ENCODE assay signal across 8 cellular contexts in genomic region chr22:46296257-46297150, GRCh38. TPM values are rescaled to one million over a fixed set of nuclear protein-coding genes. Genes with fewer than 3 reads are reported as not detected.
DNase-seq lines count a peak whose midpoint lies in the region; ATAC-seq, FAIRE-seq and TF ChIP-seq lines count a peak whose summit lies in the region.

Gene GTSE1, plus strand, starts transcription at chr22:46296870. Its CDS starts 531 bp downstream, at chr22:46297401.

- under 1% methylated on average over 37 of the region's 76 CpGs for WGBS in mammary epithelial cell (ENCODE audit: low coverage, missing lambda C conversion rate)
- 0 to 1% (median 0%) methylated on average over 70 to 76 of the region's 76 CpGs for WGBS in small intestine, 3 donors

- H3K9me3 ChIP-seq in WERI-Rb-1 (ENCODE audit: severe bottlenecking) (no peaks in the 10 kb centered on the region), mammary epithelial cell (replicated peaks; ENCODE audit: insufficient read depth, low read length) (no peaks in the 10 kb centered on the region), iPS-20b (ENCODE audit: insufficient read depth, low read depth, low read length) (no peaks in the 10 kb centered on the region), small intestine (ENCODE audit: control insufficient read depth, low read depth) (no peaks in the 10 kb centered on the region)

- ATAC-seq in GM18870 (IDR thresholded peaks at IDR 0.05; ENCODE audit: unreplicated experiment), result peak; percentile 75
- peak; percentile 89 for ATAC-seq in HG03135 (IDR thresholded peaks at IDR 0.05; ENCODE audit: unreplicated experiment)

- H3K27me3 ChIP-seq in WERI-Rb-1 (ENCODE audit: insufficient read depth, low read depth, severe bottlenecking) (no peaks in the 10 kb centered on the region), mammary epithelial cell (ENCODE audit: insufficient read depth, low read length) (no peaks in the 10 kb centered on the region), iPS-20b (ENCODE audit: insufficient read depth, low read length) (no peaks in the 10 kb centered on the region), small intestine (ENCODE audit: control insufficient read depth in 2 of 2, insufficient read depth in 2 of 2, low read length in 2 of 2) (no peaks in the 10 kb centered on the region)

- H3K27ac ChIP-seq in WERI-Rb-1, result peak within 1 kb of the TSS; percentile 85
- peak within 1 kb of the TSS; percentile 53 for H3K27ac ChIP-seq in mammary epithelial cell (ENCODE audit: insufficient read depth, low read depth, low read length)
- H3K27ac ChIP-seq in iPS-20b (ENCODE audit: low read length), result peak within 1 kb of the TSS; percentile 53
- H3K27ac ChIP-seq in small intestine (ENCODE audit: low read depth in 1 of 2, low read length in 1 of 2), result peak within 1 kb of the TSS; percentile 91 to 96

- peak within 1 kb of the TSS; percentile 99 for H2AFZ ChIP-seq in mammary epithelial cell (ENCODE audit: low read depth, low read length)

- peak within 1 kb of the TSS; percentile 97 for H3K4me2 ChIP-seq in mammary epithelial cell (ENCODE audit: insufficient read depth, low read depth, low read length)

- in situ Hi-C loops in ACHN (cut with HindIII; ENCODE audit: low pct_ligation_motif_present, low pct_unique_long_range_greater_than_20kb, low sequenced_read_pairs) (no loop called here), mammary epithelial cell (cut with MboI; ENCODE audit: low sequenced_read_pairs in 2 of 2) (loop anchor here in 1 of 2 donors (5.0 kb wide), 1 partner anchor 174 kb away; no protein-coding TSS in a partner anchor)

- H3K4me3 ChIP-seq in WERI-Rb-1 (ENCODE audit: low read depth, low read length) (peak within 1 kb of the TSS; percentile 82), mammary epithelial cell (replicated peaks in 1 of 3; ENCODE audit: insufficient read depth in 1 of 3, low read depth in 2 of 3, low read length in 3 of 3) (peak within 1 kb of the TSS; percentile 56 to 72 (median 72)), iPS-20b (ENCODE audit: low read length) (peak within 1 kb of the TSS; percentile 87), small intestine (ENCODE audit: low read depth in 1 of 2, low read length in 2 of 2) (peak within 1 kb of the TSS in 1 of 2 donors; percentile 56)

- TF ChIP-seq CTCF in WERI-Rb-1 (IDR thresholded peaks at IDR 0.05; ENCODE audit: low read depth, low read length) (peak; percentile 38; the same call in 1 of the 2 replicates), mammary epithelial cell (conservative IDR thresholded peaks at IDR 0.05 in 1 of 2, IDR thresholded peaks at IDR 0.05 in 1 of 2; ENCODE audit: extremely low read depth in 1 of 2, insufficient read depth in 1 of 2, low read depth in 1 of 2, low read length in 2 of 2) (peak in 1 of 2 donors; percentile 28)

- H3K9ac ChIP-seq in mammary epithelial cell (ENCODE audit: insufficient read depth, low read length) (peak within 1 kb of the TSS; percentile 64), iPS-20b (ENCODE audit: low read depth, low read length) (peak within 1 kb of the TSS; percentile 80; the same call in 1 of the 2 replicates)

- H3K36me3 ChIP-seq in WERI-Rb-1 (peaks cover 45% of the 10 kb centered on the region), mammary epithelial cell (ENCODE audit: insufficient read depth, low read length) (peaks cover 6% of the 10 kb centered on the region), iPS-20b (ENCODE audit: insufficient read depth, low read depth, low read length) (peaks cover 39% of the 10 kb centered on the region), small intestine (ENCODE audit: control insufficient read depth in 2 of 2, insufficient read depth in 2 of 2, low read length in 2 of 2) (peaks cover 4 to 11% of the 10 kb centered on the region in 2 donors)

- intact Hi-C loops in mammary epithelial cell (cut with micrococcal nuclease), result loop anchor here (1.0 to 5.0 kb wide), 4 partner anchors 39 to 304 kb away; no protein-coding TSS in a partner anchor

- FAIRE-seq in small intestine (lab: Jason Lieb, UNC), result no peak

- TSS peak; percentile 64 for BruUV-seq in mammary epithelial cell (replicated peaks; lab: Mats Ljungman, UMichigan)

- DNase-seq in ACHN (peak; percentile 95), NCI-H2196 treated with DMSO at 0.1 percent for 48 hours (lab: John Stamatoyannopoulos, UW; ENCODE audit: unreplicated experiment) (peak; percentile 97), WERI-Rb-1 (peak; percentile 98), mammary epithelial cell (peak; percentile 95), small intestine (peak; percentile 99)

- CTCF ChIA-PET in mammary epithelial cell (lab: Charles Lee; ENCODE audit: low non-redundant PET), result no interaction called here

- no peaks in the 10 kb centered on the region for H4K20me1 ChIP-seq in mammary epithelial cell (ENCODE audit: insufficient read depth, low read length)

- dilution Hi-C loops in mammary epithelial cell (cut with HindIII; ENCODE audit: low sequenced_read_pairs), result loop anchor here (10.0 kb wide), 1 partner anchor 52 kb away; no protein-coding TSS in a partner anchor

- H3K79me2 ChIP-seq in mammary epithelial cell (ENCODE audit: insufficient read depth, low read length), result peaks cover 41% of the 10 kb centered on the region

- H3K4me1 ChIP-seq in mammary epithelial cell (ENCODE audit: insufficient read depth, low read length) (peaks cover 15% of the 10 kb centered on the region), iPS-20b (ENCODE audit: insufficient read depth, low read length) (peaks cover 3% of the 10 kb centered on the region; the same call in 1 of the 2 replicates), small intestine (ENCODE audit: control insufficient read depth in 2 of 2, insufficient read depth in 1 of 2, low read depth in 1 of 2, low read length in 1 of 2) (peaks cover 3 to 4% of the 10 kb centered on the region in 2 donors)

RNA-seq across cellular contexts. Expression of gene GTSE1, which starts in this region (rescaled TPM):
- 10 to 100 TPM in 1 of 2 donors, under 1 TPM in 1; 0.67 to 22.3 TPM for total RNA-seq in mammary epithelial cell
- polyA plus RNA-seq in mammary epithelial cell, result 16.0 TPM
- 14.0 TPM for polyA minus RNA-seq in mammary epithelial cell
- 10 to 100 TPM in 1 of 3 donors, 1 to 10 TPM in 1, under 1 TPM in 1; 0.27 to 13.8 (median 1.1) TPM for polyA plus RNA-seq in small intestine
